Comparison of ENCODE assay signal across 21 cellular contexts in the genomic region with DNA sequence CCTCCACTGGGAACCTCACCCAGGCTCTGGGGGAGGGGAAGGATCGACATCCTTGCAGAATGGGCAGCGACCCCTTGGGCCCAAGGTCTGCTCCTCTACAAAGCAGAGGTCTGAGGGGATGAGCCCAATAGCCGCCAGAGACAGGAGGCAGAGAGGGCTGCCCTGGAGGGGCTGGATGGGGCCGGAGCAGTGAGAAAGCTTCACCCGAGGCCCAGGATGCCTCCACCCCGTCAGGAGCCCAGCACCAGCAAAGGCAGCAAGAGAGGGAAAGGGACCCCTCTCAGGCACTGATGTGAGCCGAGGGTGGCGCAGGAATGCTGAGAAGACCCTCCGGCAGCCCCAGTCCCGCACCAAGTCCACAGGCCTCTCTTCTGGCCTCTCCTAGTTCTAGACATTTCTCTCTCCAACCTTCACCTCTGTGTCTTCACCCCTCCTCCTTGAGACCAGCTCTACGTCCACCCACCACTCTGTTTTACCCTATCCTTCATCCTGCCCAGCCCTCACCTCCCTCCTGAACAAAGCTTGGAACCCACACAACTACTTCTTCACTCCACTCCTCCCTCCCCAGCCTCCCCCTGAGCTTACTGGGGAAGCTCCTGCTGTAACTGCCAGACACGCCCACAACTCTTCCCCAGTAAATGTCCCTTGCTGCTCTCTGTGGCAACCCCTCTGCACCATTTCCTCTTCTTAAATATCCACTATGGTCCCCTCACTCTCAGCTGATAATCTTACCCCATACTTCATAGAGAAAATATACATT.
DNase-seq lines count a peak whose midpoint lies in the region; ATAC-seq and TF ChIP-seq lines count a peak whose summit lies in the region.
"Had no signal": no experiment of that assay in that cellular context is flagged by ENCODE, and none has a peak within 500 bp of the region (broad histone marks: within the 10 kb centered on the region; RNA-seq: fewer than 3 reads in every experiment).

No MANE protein-coding gene starts in this region.

- TF ChIP-seq CTCF in upper lobe of right lung (IDR thresholded peaks at IDR 0.05) (no peak), foreskin keratinocyte (conservative IDR thresholded peaks at IDR 0.05) (no peak)

- H3K9me3 ChIP-seq in upper lobe of right lung = no peaks in the 10 kb centered on the region
- H3K9me3 ChIP-seq: BE2C, SJCRH30 had no signal

- DNase-seq in SIG-M5 treated with dmso at 0.1 percent for 504 hours (lab: John Stamatoyannopoulos, UW; ENCODE audit: unreplicated experiment) = peak; percentile 3
- no peak for DNase-seq in SIG-M5 (lab: John Stamatoyannopoulos, UW)
- DNase-seq in NCI-H69 (lab: John Stamatoyannopoulos, UW) = peak; percentile 10
- peak; percentile 41 for DNase-seq in islet precursor cell
- no peak for DNase-seq in upper lobe of right lung
- DNase-seq in hypothalamus (lab: John Stamatoyannopoulos, UW) = no peak
- no peak for DNase-seq in NCI-H187 (lab: John Stamatoyannopoulos, UW)
- no peak for DNase-seq in foreskin keratinocyte
- DNase-seq: 8988T; ACHN; BE2C; CD8-positive, alpha-beta memory T cell; DMS79 treated with DMSO at 0.1 percent for 48 hours; GF-D8; MV-4-11; NCI-H1417 treated with DMSO at 0.1 percent for 48 hours; NCI-H1694 treated with DMSO at 0.1 percent for 48 hours; NCI-H524; NCI-H774; SJCRH30 had no signal

- H3K27me3 ChIP-seq in upper lobe of right lung (no peaks in the 10 kb centered on the region), foreskin keratinocyte (peaks cover 5% of the 10 kb centered on the region)
- H3K27me3 ChIP-seq: BE2C had no signal

- no peak overlapping the region for H3K4me3 ChIP-seq in upper lobe of right lung
- H3K4me3 ChIP-seq: SJCRH30 had no signal

- peak; percentile 52 for ATAC-seq in upper lobe of right lung
- no peak for ATAC-seq in foreskin keratinocyte
- ATAC-seq: SK-N-SH treated with all-trans-retinoic acid at 6 μM for 48 hours had no signal

- no peaks in the 10 kb centered on the region for H3K36me3 ChIP-seq in upper lobe of right lung
- H3K36me3 ChIP-seq: BE2C, SJCRH30 had no signal

- H3K27ac ChIP-seq in upper lobe of right lung (no peak overlapping the region), foreskin keratinocyte (no peak overlapping the region)
- H3K27ac ChIP-seq: SJCRH30 had no signal

- H3K4me1 ChIP-seq in upper lobe of right lung (no peaks in the 10 kb centered on the region), foreskin keratinocyte (no peaks in the 10 kb centered on the region)
- H3K4me1 ChIP-seq: BE2C, SJCRH30 had no signal

- intact Hi-C loops in upper lobe of right lung (cut with DNase I) = no loop called here

Comparison
In these comparisons a context has a peak if more than half of its experiments do, and no peak if none do; other contexts are left out.
1. DNase-seq: peak in SIG-M5 treated with dmso at 0.1 percent for 504 hours (single experiment), NCI-H69 (single experiment) and islet precursor cell (single experiment); none in SIG-M5 (single experiment), upper lobe of right lung (single experiment), hypothalamus (0 of 51), NCI-H187 (0 of 2) and foreskin keratinocyte (0 of 2).